ENCODE assay signal across 8 cellular contexts in the genomic region with DNA sequence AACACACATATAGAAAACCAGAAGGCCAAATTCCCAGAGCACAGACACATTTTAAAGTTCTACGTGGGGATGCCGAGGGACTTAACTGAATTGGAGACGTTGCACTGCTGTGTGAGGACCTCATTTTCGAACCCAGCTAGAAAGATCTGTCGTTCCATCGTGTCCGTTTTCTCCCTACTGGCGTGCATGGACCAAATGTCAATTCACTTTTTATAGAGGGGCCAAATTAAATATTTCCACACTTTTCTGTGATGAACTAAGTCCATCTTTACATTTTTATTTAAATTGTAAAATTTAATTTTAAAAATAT. TPM values are rescaled to one million over a fixed set of nuclear protein-coding genes. Genes with fewer than 3 reads are reported as not detected.
DNase-seq lines count a peak whose midpoint lies in the region; ATAC-seq and TF ChIP-seq lines count a peak whose summit lies in the region.

No MANE protein-coding gene starts in this region.

- H3K36me3 ChIP-seq in DND-41 (ENCODE audit: insufficient read depth, low read length): peaks cover 9% of the 10 kb centered on the region; the same call in 1 of the 2 replicates

- H3K9me3 Mint-ChIP-seq in chondrocyte (ENCODE audit: low read depth): no peaks in the 10 kb centered on the region
- H3K9me3 Mint-ChIP-seq in natural killer cell treated with Interleukin-12 subunit alpha and Interleukin-12 subunit beta and Interleukin-15 and Interleukin-18, amount 100 ng/mL, for 72 hours: no peaks in the 10 kb centered on the region

- H3K4me1 Mint-ChIP-seq in chondrocyte (ENCODE audit: low read depth): peaks cover 56% of the 10 kb centered on the region
- peaks cover 62 to 66% of the 10 kb centered on the region in 2 donors for H3K4me1 Mint-ChIP-seq in natural killer cell treated with Interleukin-12 subunit alpha and Interleukin-12 subunit beta and Interleukin-15 and Interleukin-18, amount 100 ng/mL, for 72 hours (ENCODE audit: low read depth in 2 of 2)

- H3K27ac Mint-ChIP-seq in chondrocyte (ENCODE audit: unreplicated experiment): peak overlapping the region; percentile 87
- H3K27ac Mint-ChIP-seq in natural killer cell treated with Interleukin-12 subunit alpha and Interleukin-12 subunit beta and Interleukin-15 and Interleukin-18, amount 100 ng/mL, for 72 hours: peak overlapping the region; percentile 94 to 98

- peak overlapping the region; percentile 95 for H3K27ac ChIP-seq in DND-41 (ENCODE audit: low read length)

- H3K36me3 Mint-ChIP-seq in chondrocyte (ENCODE audit: low read depth): no peaks in the 10 kb centered on the region
- H3K36me3 Mint-ChIP-seq in natural killer cell treated with Interleukin-12 subunit alpha and Interleukin-12 subunit beta and Interleukin-15 and Interleukin-18, amount 100 ng/mL, for 72 hours: peaks cover 10% of the 10 kb centered on the region

- ATAC-seq in DND-41 (ENCODE audit: insufficient read depth, low read depth) (no peak), HG03175 (IDR thresholded peaks at IDR 0.05; ENCODE audit: unreplicated experiment) (no peak), GM21381 (IDR thresholded peaks at IDR 0.05; ENCODE audit: unreplicated experiment) (no peak), left colon (no peak)
- no peak for ATAC-seq in natural killer cell treated with Interleukin-12 subunit alpha and Interleukin-12 subunit beta and Interleukin-15 and Interleukin-18, amount 100 ng/mL, for 72 hours

- H3K27me3 ChIP-seq in DND-41 (ENCODE audit: insufficient read depth, low read length, poor library complexity): no peaks in the 10 kb centered on the region

- H3K9me3 ChIP-seq in DND-41 (ENCODE audit: insufficient read depth, low read length, severe bottlenecking): no peaks in the 10 kb centered on the region

- peak overlapping the region; percentile 98 for H3K4me3 Mint-ChIP-seq in chondrocyte (ENCODE audit: unreplicated experiment)
- H3K4me3 Mint-ChIP-seq in natural killer cell treated with Interleukin-12 subunit alpha and Interleukin-12 subunit beta and Interleukin-15 and Interleukin-18, amount 100 ng/mL, for 72 hours: peak overlapping the region; percentile 98

- no peak for TF ChIP-seq CTCF in DND-41 (IDR thresholded peaks at IDR 0.05; ENCODE audit: borderline replicate concordance, extremely low read depth, low read length, poor library complexity, severe bottlenecking)
- no peak for TF ChIP-seq CTCF in LNCaP clone FGC (IDR thresholded peaks at IDR 0.05; ENCODE audit: control insufficient read depth, extremely low read depth, insufficient read depth)
- TF ChIP-seq CTCF in chondrocyte (IDR thresholded peaks at IDR 0.05): no peak

- H3K79me2 ChIP-seq in DND-41 (ENCODE audit: insufficient read depth, low read length): peaks cover 86% of the 10 kb centered on the region

- H2AFZ ChIP-seq in DND-41 (ENCODE audit: low read depth, low read length): peak overlapping the region; percentile 65

- H3K9ac ChIP-seq in DND-41 (ENCODE audit: low read depth, low read length): peak overlapping the region; percentile 85

- H3K4me1 ChIP-seq in DND-41 (ENCODE audit: insufficient read depth, low read length): peaks cover 64% of the 10 kb centered on the region

- peaks cover 21% of the 10 kb centered on the region for H3K27me3 Mint-ChIP-seq in chondrocyte (ENCODE audit: low read depth)
- peaks cover 14% of the 10 kb centered on the region in 2 donors for H3K27me3 Mint-ChIP-seq in natural killer cell treated with Interleukin-12 subunit alpha and Interleukin-12 subunit beta and Interleukin-15 and Interleukin-18, amount 100 ng/mL, for 72 hours

- peaks cover 31% of the 10 kb centered on the region for H4K20me1 ChIP-seq in DND-41 (ENCODE audit: insufficient read depth, low read length)

- peak overlapping the region; percentile 73 for H3K4me2 ChIP-seq in DND-41 (ENCODE audit: insufficient read depth, low read length)

- intact Hi-C loops in left colon (cut with DNase I, micrococcal nuclease): no loop called here

- DNase-seq in DND-41 (no peak), LNCaP clone FGC (ENCODE audit: low read depth) (no peak), chondrocyte (ENCODE audit: low spot score) (no peak), T1000 (lab: John Stamatoyannopoulos, UW) (no peak), left colon (no peak)
- no peak for DNase-seq in natural killer cell treated with Interleukin-12 subunit alpha and Interleukin-12 subunit beta and Interleukin-15 and Interleukin-18, amount 100 ng/mL, for 72 hours (ENCODE audit: low spot score)

- H3K4me3 ChIP-seq in DND-41 (ENCODE audit: low read depth in 1 of 2, low read length in 2 of 2) (peak overlapping the region; percentile 42 to 96; a peak in 3 of 4 replicates), LNCaP clone FGC (ENCODE audit: low read depth, low read length) (peak overlapping the region; percentile 86)

RNA-seq across cellular contexts. Expression of a gene that starts 0.7 kb away (rescaled TPM):
- 7.8 to 10.6 TPM (median 8.0 TPM) in 3 replicates for total RNA-seq in chondrocyte
- total RNA-seq in natural killer cell treated with Interleukin-12 subunit alpha and Interleukin-12 subunit beta and Interleukin-15 and Interleukin-18, amount 100 ng/mL, for 72 hours: 10 to 100 TPM; 19.8 to 21.0 TPM
- 10 to 100 TPM; 24.8 to 34.1 TPM for total RNA-seq in left colon

RNA-seq across cellular contexts. Expression of a gene that starts 1.0 kb away (rescaled TPM):
- total RNA-seq in chondrocyte: 8.9 to 10.4 TPM (median 10.3 TPM) in 3 replicates
- total RNA-seq in natural killer cell treated with Interleukin-12 subunit alpha and Interleukin-12 subunit beta and Interleukin-15 and Interleukin-18, amount 100 ng/mL, for 72 hours: 10 to 100 TPM; 20.0 to 23.0 TPM
- total RNA-seq in left colon: 10 to 100 TPM; 42.9 to 54.6 TPM
